Comparison of ENCODE assay signal across 37 cellular contexts in the genomic region with DNA sequence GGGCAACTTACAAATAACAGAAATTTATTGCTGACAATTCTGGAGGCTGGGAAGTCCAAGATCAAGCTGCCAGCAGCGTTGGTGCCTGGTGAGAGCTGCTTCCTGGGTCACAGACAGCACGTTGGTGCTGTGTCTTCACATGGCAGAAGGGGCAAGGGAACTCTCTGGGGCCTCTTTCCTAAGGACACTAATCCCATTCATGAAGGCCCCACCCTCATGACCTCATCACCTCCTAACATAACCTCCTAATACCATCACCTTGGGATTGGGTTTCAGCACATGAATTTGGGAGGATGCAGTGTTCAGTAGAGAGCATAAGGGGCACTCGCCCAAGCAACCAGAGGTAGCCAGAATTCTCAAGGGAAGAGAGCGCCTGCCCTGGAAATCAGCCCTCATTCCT. TPM values are rescaled to one million over a fixed set of nuclear protein-coding genes. Genes with fewer than 3 reads are reported as not detected.
"Had no signal": no experiment of that assay in that cellular context is flagged by ENCODE, and none has a peak within 500 bp of the region (broad histone marks: within the 10 kb centered on the region; RNA-seq: fewer than 3 reads in every experiment).

No MANE protein-coding gene starts in this region.

- H3K27ac ChIP-seq: SJSA1, VCaP had no signal

- H3K9me3 ChIP-seq: SJSA1 had no signal

- H3K4me3 ChIP-seq: SJSA1 had no signal

- H3K4me1 ChIP-seq: SJSA1 had no signal

- H3K27me3 ChIP-seq: SJSA1 had no signal

- ATAC-seq: activated CD8-positive, alpha-beta memory T cell treated with anti-CD3 and anti-CD28 coated beads, Interleukin-2, amount 10 ng/mL, durations not matched to agents 7 days and 5 days; activated naive CD8-positive, alpha-beta T cell treated with anti-CD3 and anti-CD28 coated beads, Interleukin-2, amount 50 U/mL, for 24 hours; SK-N-SH treated with all-trans-retinoic acid at 6 μM for 48 hours had no signal

- FAIRE-seq: bronchial epithelial cell had no signal

- DNase-seq: activated CD4-positive, alpha-beta memory T cell treated with anti-CD3 and anti-CD28 coated beads, Interleukin-2, amount 10 ng/mL, durations not matched to agents 7 days and 5 days; activated CD4-positive, alpha-beta T cell treated with anti-CD3 and anti-CD28 coated beads for 1 hour; activated CD4-positive, alpha-beta T cell treated with anti-CD3 and anti-CD28 coated beads for 48 hours; activated CD4-positive, CD25-positive, alpha-beta regulatory T cell; activated CD8-positive, alpha-beta memory T cell treated with anti-CD3 and anti-CD28 coated beads for 24 hours; activated CD8-positive, alpha-beta memory T cell treated with anti-CD3 and anti-CD28 coated beads, Interleukin-2, amount 10 ng/mL, durations not matched to agents 7 days and 5 days; activated CD8-positive, alpha-beta memory T cell treated with anti-CD3 and anti-CD28 coated beads, Interleukin-2, amount 50 U/mL, for 48 hours; activated effector memory CD4-positive, alpha-beta T cell treated with Interleukin-2 at 50 U/mL for 16 hours; activated naive CD4-positive, alpha-beta T cell treated with anti-CD3 and anti-CD28 coated beads, Interleukin-2, amount 10 ng/mL, durations not matched to agents 7 days and 5 days; activated naive CD8-positive, alpha-beta T cell treated with anti-CD3 and anti-CD28 coated beads, Interleukin-2, amount 50 U/mL, for 24 hours; activated T-cell treated with anti-CD3 and anti-CD28 coated beads, Interleukin-2, amount 50 U/mL, for 48 hours; anterior cingulate cortex; caudate nucleus; cerebellar nuclear complex; Karpas-422; NCI-H1048; NCI-H1105 treated with DMSO at 0.1 percent for 48 hours; NCI-H1436; NCI-H1694; NCI-H1930; NCI-H2081 treated with DMSO at 0.1 percent for 48 hours; NCI-H226; NCI-H446 treated with DMSO at 0.1 percent for 48 hours; NCI-H524; NCI-H69; OCI-M1; SHP77 treated with DMSO at 0.1 percent for 48 hours; SW 1271; T-helper 1 cell; T-helper 2 cell; T-helper 9 cell had no signal

RNA-seq across cellular contexts. Expression of gene TMEM150B, which starts 15.7 kb away (rescaled TPM):
- total RNA-seq: bronchial epithelial cell, MCF 10A, RPMI7951, SJSA1 had no signal

RNA-seq across cellular contexts. Expression of gene COX6B2, which starts 45.1 kb away (rescaled TPM):
- total RNA-seq: RPMI7951 had no signal
